ENCODE assay signal across 9 cellular contexts in the genomic region with DNA sequence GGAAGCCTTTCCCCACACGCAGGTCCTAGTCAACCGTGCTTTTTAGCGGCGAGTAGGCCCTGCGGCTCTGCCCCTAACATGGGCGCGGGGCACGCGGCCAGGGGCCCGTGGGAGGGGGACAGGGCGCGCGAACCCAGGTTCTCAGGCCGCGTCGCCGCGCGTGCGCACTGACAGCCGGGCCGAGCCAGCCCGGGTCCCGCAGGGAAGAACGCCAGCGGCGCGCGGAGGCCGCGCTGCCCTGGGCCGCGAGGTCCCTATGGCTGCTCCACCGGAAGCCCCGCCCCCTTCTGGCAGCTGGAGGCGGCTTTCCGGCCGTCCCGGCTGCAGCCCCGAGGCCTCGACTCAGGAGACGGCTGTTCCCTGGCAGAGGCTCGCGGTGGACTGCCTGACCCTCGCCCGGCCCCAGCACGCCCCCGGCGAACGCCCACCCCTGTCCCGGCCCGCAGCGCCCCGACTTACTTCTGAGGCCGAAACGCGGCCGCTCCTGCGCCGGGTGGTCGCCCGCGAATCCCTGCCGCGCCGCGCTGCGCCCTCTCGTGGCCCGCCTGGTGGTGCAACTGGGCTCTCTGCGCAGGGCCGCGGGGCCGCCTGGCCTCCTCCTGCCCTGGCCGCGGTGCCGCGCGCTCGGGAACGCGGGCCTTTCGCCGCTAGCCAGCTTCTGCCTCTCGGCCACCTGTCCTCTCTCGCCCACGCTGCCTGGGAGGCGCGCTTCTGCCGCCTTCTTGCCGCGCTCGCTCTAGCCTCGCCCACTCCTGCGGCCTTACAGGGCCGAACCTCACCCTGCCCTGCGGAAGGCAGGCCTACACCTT. TPM values are rescaled to one million over a fixed set of nuclear protein-coding genes. Genes with fewer than 3 reads are reported as not detected.
DNase-seq lines count a peak whose midpoint lies in the region; ATAC-seq and TF ChIP-seq lines count a peak whose summit lies in the region.
"Had no signal": no experiment of that assay in that cellular context is flagged by ENCODE, and none has a peak within 500 bp of the region (broad histone marks: within the 10 kb centered on the region; RNA-seq: fewer than 3 reads in every experiment).

No MANE protein-coding gene starts in this region.

- H3K9me3 Mint-ChIP-seq in immature natural killer cell = no peaks in the 10 kb centered on the region

- in situ Hi-C loops in mammary epithelial cell (cut with MboI; ENCODE audit: low sequenced_read_pairs in 2 of 2) = no loop called here

- no peaks in the 10 kb centered on the region for H3K36me3 ChIP-seq in mammary epithelial cell (ENCODE audit: insufficient read depth, low read length)

- peak overlapping the region; percentile 97 for H3K4me2 ChIP-seq in mammary epithelial cell (ENCODE audit: insufficient read depth, low read depth, low read length)

- DNase-seq in AG09319 (ENCODE audit: extremely low read depth, low read depth) (peak; percentile 83), NCI-H2196 (lab: John Stamatoyannopoulos, UW; ENCODE audit: unreplicated experiment) (peak; percentile 96), mammary epithelial cell (peak; percentile 87), immature natural killer cell (peak; percentile 92 to 95 (median 93)), smooth muscle cell of the brain vasculature (ENCODE audit: low read depth, low spot score) (peak; percentile 72)

- peak overlapping the region; percentile 79 to 86 (median 86) for H3K4me3 Mint-ChIP-seq in immature natural killer cell

- BruUV-seq in mammary epithelial cell (replicated peaks; lab: Mats Ljungman, UMichigan) = no TSS peak

- ATAC-seq in GM18907 (IDR thresholded peaks at IDR 0.05; ENCODE audit: unreplicated experiment) = peak; percentile 89
- peak; percentile 86 for ATAC-seq in HG03139 (IDR thresholded peaks at IDR 0.05; ENCODE audit: unreplicated experiment)

- peaks cover 13% of the 10 kb centered on the region for H3K4me1 ChIP-seq in mammary epithelial cell (ENCODE audit: insufficient read depth, low read length)

- H2AFZ ChIP-seq in mammary epithelial cell (ENCODE audit: low read depth, low read length) = peak overlapping the region; percentile 98

- 21% methylated on average over 2 of the region's 97 CpGs for WGBS in mammary epithelial cell (ENCODE audit: low coverage, missing lambda C conversion rate)

- H3K27ac ChIP-seq in mammary epithelial cell (ENCODE audit: insufficient read depth, low read depth, low read length) = peak overlapping the region; percentile 78

- H3K27ac Mint-ChIP-seq in immature natural killer cell = peak overlapping the region; percentile 71 to 92 (median 86)

- H3K9ac ChIP-seq in mammary epithelial cell (ENCODE audit: insufficient read depth, low read length) = peak overlapping the region; percentile 63

- dilution Hi-C loops in mammary epithelial cell (cut with HindIII; ENCODE audit: low sequenced_read_pairs) = no loop called here

- H3K36me3 Mint-ChIP-seq in immature natural killer cell = no peaks in the 10 kb centered on the region

- intact Hi-C loops in mammary epithelial cell (cut with micrococcal nuclease) = loop anchor here (1.0 to 5.0 kb wide), 4 partner anchors 20 to 570 kb away; partner anchors contain the start of genes PIGP and TTC3

- peak; percentile 41 for TF ChIP-seq CTCF in AG09319 (IDR thresholded peaks at IDR 0.05; ENCODE audit: low read depth, low read length)
- no peak for TF ChIP-seq CTCF in WI38 (IDR thresholded peaks at IDR 0.05; ENCODE audit: low read depth, low read length)
- TF ChIP-seq CTCF in mammary epithelial cell (conservative IDR thresholded peaks at IDR 0.05 in 1 of 2, IDR thresholded peaks at IDR 0.05 in 1 of 2; ENCODE audit: extremely low read depth in 1 of 2, insufficient read depth in 1 of 2, low read depth in 1 of 2, low read length in 2 of 2) = peak; percentile 48 to 57

- peak overlapping the region; percentile 58 for H3K4me3 ChIP-seq in WI38 (ENCODE audit: low read depth, low read length)
- H3K4me3 ChIP-seq in mammary epithelial cell (replicated peaks in 1 of 3; ENCODE audit: insufficient read depth in 1 of 3, low read depth in 2 of 3, low read length in 3 of 3) = peak overlapping the region; percentile 55 to 66 (median 65)

- H3K79me2 ChIP-seq in mammary epithelial cell (ENCODE audit: insufficient read depth, low read length) = no peaks in the 10 kb centered on the region

- no peaks in the 10 kb centered on the region for H3K27me3 ChIP-seq in mammary epithelial cell (ENCODE audit: insufficient read depth, low read length)

- no peaks in the 10 kb centered on the region for H4K20me1 ChIP-seq in mammary epithelial cell (ENCODE audit: insufficient read depth, low read length)

- H3K4me1 Mint-ChIP-seq in immature natural killer cell = peaks cover 10 to 18% of the 10 kb centered on the region in 2 donors

- H3K27me3 Mint-ChIP-seq in immature natural killer cell (ENCODE audit: low read depth in 3 of 3) = peaks cover 0 to 14% (median 12%) of the 10 kb centered on the region in 3 donors

- no peaks in the 10 kb centered on the region for H3K9me3 ChIP-seq in mammary epithelial cell (replicated peaks; ENCODE audit: insufficient read depth, low read length)

- CTCF ChIA-PET in mammary epithelial cell (lab: Charles Lee; ENCODE audit: low non-redundant PET) = interaction anchor here (0.6 to 1.3 kb wide), 4 partner anchors 13 to 1943 kb away, joined by 6 to 22 read pairs (median 6); no protein-coding TSS in a partner anchor

RNA-seq across cellular contexts. Expression of gene RIPPLY3, which starts 16.6 kb away (rescaled TPM):
- under 1 TPM; 0.17 to 0.54 TPM for total RNA-seq in mammary epithelial cell
- polyA plus RNA-seq in mammary epithelial cell (0.34 TPM), immature natural killer cell (not detected)
- not detected for polyA minus RNA-seq in mammary epithelial cell
- total RNA-seq: T-helper 2 cell treated with Interferon-gamma antibody and Interleukin-4, amounts not matched to agents 100 ng/mL and 5 ng/mL, for 36 hours had no signal

RNA-seq across cellular contexts. Expression of gene HLCS, which starts 23.4 kb away (rescaled TPM):
- 10 to 100 TPM; 32.4 to 42.5 TPM for total RNA-seq in mammary epithelial cell
- polyA plus RNA-seq in mammary epithelial cell (16.0 TPM), immature natural killer cell (10 to 100 TPM; 12.6 to 15.7 (median 15.5) TPM)
- polyA minus RNA-seq in mammary epithelial cell = 21.5 TPM

Comparison
In these comparisons a context has a peak if more than half of its experiments do, and no peak if none do; other contexts are left out.
1. Peak in every context shown above with its lines: DNase-seq, ATAC-seq, H3K4me3 ChIP-seq and H3K27ac ChIP-seq.